ENCODE assay signal across 8 cellular contexts in the genomic region with DNA sequence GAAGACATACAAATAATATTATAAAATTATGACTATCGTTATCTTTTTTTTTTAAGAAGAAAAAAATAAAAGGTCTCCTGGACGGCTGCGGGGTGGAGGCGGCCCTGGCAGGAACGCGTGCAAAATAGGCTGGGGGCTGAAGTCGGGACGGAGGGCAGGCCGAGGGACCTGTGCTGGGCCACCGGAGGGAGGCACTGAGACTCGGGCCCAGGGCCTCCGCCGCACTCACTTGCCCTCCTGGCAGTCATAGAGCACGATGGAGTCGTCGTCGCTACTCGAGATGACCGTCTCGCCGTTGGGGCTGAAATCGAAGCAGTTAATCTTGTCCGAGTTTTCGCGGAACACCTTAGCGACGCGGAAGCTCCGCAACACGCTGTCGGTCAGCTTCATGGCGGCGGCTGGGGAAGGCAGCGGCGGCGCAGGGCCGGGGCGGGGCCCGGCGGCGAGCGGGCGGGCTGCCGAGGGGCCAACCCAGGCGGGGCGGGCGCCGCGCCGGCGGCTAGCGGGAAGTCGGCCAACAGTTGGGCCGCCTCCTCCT. TPM values are rescaled to one million over a fixed set of nuclear protein-coding genes. Genes with fewer than 3 reads are reported as not detected.
DNase-seq lines count a peak whose midpoint lies in the region; ATAC-seq, FAIRE-seq and TF ChIP-seq lines count a peak whose summit lies in the region.

No MANE protein-coding gene starts in this region.

- intact Hi-C loops in CD4-positive, alpha-beta memory T cell (cut with micrococcal nuclease), result loop anchor here (1.0 to 5.0 kb wide), 6 partner anchors 10 to 59 kb away; a partner anchor contains a TSS
- intact Hi-C loops in left colon (cut with DNase I, micrococcal nuclease), result no loop called here

- in situ Hi-C loops in SK-MEL-5 (cut with HindIII; ENCODE audit: low pct_unique_long_range_greater_than_20kb, low sequenced_read_pairs), result no loop called here

- TF ChIP-seq CTCF in bronchial epithelial cell (IDR thresholded peaks at IDR 0.05; ENCODE audit: insufficient read depth, low read length, severe bottlenecking), result peak; percentile 53

- peaks cover 32 to 42% of the 10 kb centered on the region in 2 donors for H3K36me3 Mint-ChIP-seq in CD4-positive, alpha-beta memory T cell

- H3K27me3 Mint-ChIP-seq in CD4-positive, alpha-beta memory T cell, result peaks cover 0 to 3% of the 10 kb centered on the region in 2 donors

- no peaks in the 10 kb centered on the region for H3K36me3 ChIP-seq in CD4-positive, alpha-beta memory T cell (ENCODE audit: insufficient read depth, low read length)
- H3K36me3 ChIP-seq in bronchial epithelial cell (ENCODE audit: control insufficient read depth, insufficient read depth, low read length), result no peaks in the 10 kb centered on the region

- no peaks in the 10 kb centered on the region for H3K9me3 ChIP-seq in CD4-positive, alpha-beta memory T cell (ENCODE audit: control insufficient read depth in 1 of 2, low read length in 2 of 2)

- H3K4me3 Mint-ChIP-seq in CD4-positive, alpha-beta memory T cell, result peak overlapping the region; percentile 92 to 99 (median 98)

- ATAC-seq in GM19324 (IDR thresholded peaks at IDR 0.05; ENCODE audit: low FRiP score, unreplicated experiment), result peak; percentile 81
- peak; percentile 48 for ATAC-seq in HG03342 (IDR thresholded peaks at IDR 0.05; ENCODE audit: unreplicated experiment)
- ATAC-seq in left colon, result peak; percentile 75

- peak overlapping the region; percentile 96 to 100 (median 100) for H3K27ac Mint-ChIP-seq in CD4-positive, alpha-beta memory T cell

- H3K9me3 Mint-ChIP-seq in CD4-positive, alpha-beta memory T cell, result peaks cover 0 to 3% (median 0%) of the 10 kb centered on the region in 8 donors

- peak overlapping the region; percentile 87 for H3K27ac ChIP-seq in CD4-positive, alpha-beta memory T cell (ENCODE audit: low read depth, low read length)

- CTCF ChIA-PET in CD4-positive, alpha-beta memory T cell (lab: Charles Lee; ENCODE audit: partially characterized antibody), result interaction anchor here (1.0 to 32.2 kb wide), 10 partner anchors 10 to 61 kb away, joined by 3 to 684 read pairs (median 13); a partner anchor contains a TSS

- peaks cover 37 to 87% (median 55%) of the 10 kb centered on the region in 4 donors for H3K4me1 Mint-ChIP-seq in CD4-positive, alpha-beta memory T cell

- H3K4me1 ChIP-seq in CD4-positive, alpha-beta memory T cell (ENCODE audit: insufficient read depth, low read length), result peaks cover 76% of the 10 kb centered on the region

- no peaks in the 10 kb centered on the region for H3K27me3 ChIP-seq in CD4-positive, alpha-beta memory T cell (ENCODE audit: insufficient read depth, low read length)
- no peaks in the 10 kb centered on the region for H3K27me3 ChIP-seq in bronchial epithelial cell (ENCODE audit: control insufficient read depth, insufficient read depth, low read length)

- H3K4me3 ChIP-seq in CD4-positive, alpha-beta memory T cell (ENCODE audit: low read length in 2 of 2), result peak overlapping the region; percentile 58 to 71
- peak overlapping the region; percentile 73 for H3K4me3 ChIP-seq in bronchial epithelial cell (ENCODE audit: low read depth, low read length)

- DNase-seq in CD4-positive, alpha-beta memory T cell, result peak in 2 of 5 donors; percentile 71 to 80
- DNase-seq in SK-MEL-5 (ENCODE audit: low read depth, low spot score), result peak; percentile 53
- peak; percentile 42 for DNase-seq in bronchial epithelial cell (ENCODE audit: low read depth)
- DNase-seq in left colon, result peak; percentile 64 to 68
- peak; percentile 47 to 54 for DNase-seq in stimulated activated CD4-positive, alpha-beta T cell treated with anti-CD3 and anti-CD28 coated beads, Interleukin-4, amount 100 ng/mL, for 48 hours (ENCODE audit: low read depth in 2 of 2)
- DNase-seq in DMS153 treated with DMSO at 0.1 percent for 48 hours (lab: John Stamatoyannopoulos, UW; ENCODE audit: unreplicated experiment), result no peak

- POLR2A ChIA-PET in CD4-positive, alpha-beta memory T cell (lab: Charles Lee; ENCODE audit: partially characterized antibody), result interaction anchor here (0.6 to 37.2 kb wide), 19 partner anchors 7 to 428 kb away, joined by 3 to 1950 read pairs (median 5); a partner anchor contains a TSS

- no peak for FAIRE-seq in bronchial epithelial cell (lab: Jason Lieb, UNC)

RNA-seq across cellular contexts. Expression of a gene that starts 0.4 kb away (rescaled TPM):
- 100 to 1,000 TPM; 149 to 150 TPM for total RNA-seq in CD4-positive, alpha-beta memory T cell
- 100 to 1,000 TPM in 1 of 2 donors, 10 to 100 TPM in 1; 62.3 to 143 TPM for polyA plus RNA-seq in CD4-positive, alpha-beta memory T cell
- 42.4 and 44.2 TPM in 2 replicates for total RNA-seq in SK-MEL-5 (2014; rRNA removed; shearing (Covaris generic))
- polyA plus RNA-seq in SK-MEL-5 (2015; cell fraction: cytosol; rRNA removed), result 62.0 and 82.6 TPM in 2 replicates
- 21.0 and 21.3 TPM in 2 replicates for polyA plus RNA-seq in SK-MEL-5 (2015; cell fraction: nucleus; rRNA removed)
- total RNA-seq in bronchial epithelial cell, result 61.3 and 67.7 TPM in 2 replicates
- total RNA-seq in left colon, result 10 to 100 TPM; 57.1 to 60.9 TPM

RNA-seq across cellular contexts. Expression of a gene that starts 9.6 kb away (rescaled TPM):
- total RNA-seq in CD4-positive, alpha-beta memory T cell, result 10 to 100 TPM; 29.4 to 35.1 TPM
- polyA plus RNA-seq in CD4-positive, alpha-beta memory T cell, result 1 to 10 TPM; 4.9 to 9.7 TPM
- 7.7 and 8.7 TPM in 2 replicates for total RNA-seq in SK-MEL-5 (2014; rRNA removed; shearing (Covaris generic))
- polyA plus RNA-seq in SK-MEL-5 (2015; cell fraction: cytosol; rRNA removed), result 11.5 and 15.9 TPM in 2 replicates
- 168 and 171 TPM in 2 replicates for polyA plus RNA-seq in SK-MEL-5 (2015; cell fraction: nucleus; rRNA removed)
- total RNA-seq in bronchial epithelial cell (9.2 and 10.8 TPM in 2 replicates), left colon (10 to 100 TPM; 51.6 to 57.0 TPM)

RNA-seq across cellular contexts. Expression of a gene that starts 32.5 kb away (rescaled TPM):
- 10 to 100 TPM; 70.2 to 81.1 TPM for total RNA-seq in CD4-positive, alpha-beta memory T cell
- polyA plus RNA-seq in CD4-positive, alpha-beta memory T cell, result 10 to 100 TPM; 52.0 to 85.3 TPM
- total RNA-seq in SK-MEL-5 (2014; rRNA removed; shearing (Covaris generic)), result 2.9 and 3.2 TPM in 2 replicates
- polyA plus RNA-seq in SK-MEL-5 (2015; cell fraction: cytosol; rRNA removed), result 4.8 and 6.1 TPM in 2 replicates
- polyA plus RNA-seq in SK-MEL-5 (2015; cell fraction: nucleus; rRNA removed), result 39.5 TPM in 2 replicates
- total RNA-seq in bronchial epithelial cell (2.0 and 2.6 TPM in 2 replicates), left colon (1 to 10 TPM; 2.9 to 9.3 TPM)

RNA-seq across cellular contexts. Expression of a gene that starts 38.1 kb away (rescaled TPM):
- total RNA-seq in CD4-positive, alpha-beta memory T cell, result 10 to 100 TPM; 45.1 to 49.8 TPM
- 1 to 10 TPM in 1 of 2 donors, under 1 TPM in 1; 0.02 to 1.2 TPM for polyA plus RNA-seq in CD4-positive, alpha-beta memory T cell
- 0.74 and 1.6 TPM in 2 replicates for total RNA-seq in SK-MEL-5 (2014; rRNA removed; shearing (Covaris generic))
- 0.49 and 1.2 TPM in 2 replicates for polyA plus RNA-seq in SK-MEL-5 (2015; cell fraction: cytosol; rRNA removed)
- 11.6 and 17.5 TPM in 2 replicates for polyA plus RNA-seq in SK-MEL-5 (2015; cell fraction: nucleus; rRNA removed)
- total RNA-seq in bronchial epithelial cell, result 0.79 and 1.2 TPM in 2 replicates
- 10 to 100 TPM; 12.8 to 14.1 TPM for total RNA-seq in left colon

RNA-seq across cellular contexts. Expression of a gene that starts 39.1 kb away (rescaled TPM):
- 10 to 100 TPM; 69.3 to 76.1 TPM for total RNA-seq in CD4-positive, alpha-beta memory T cell
- 100 to 1,000 TPM; 122 to 124 TPM for polyA plus RNA-seq in CD4-positive, alpha-beta memory T cell
- 59.7 and 66.9 TPM in 2 replicates for total RNA-seq in SK-MEL-5 (2014; rRNA removed; shearing (Covaris generic))
- 127 and 137 TPM in 2 replicates for polyA plus RNA-seq in SK-MEL-5 (2015; cell fraction: cytosol; rRNA removed)
- polyA plus RNA-seq in SK-MEL-5 (2015; cell fraction: nucleus; rRNA removed), result 35.3 and 40.6 TPM in 2 replicates
- 47.6 and 57.7 TPM in 2 replicates for total RNA-seq in bronchial epithelial cell
- 10 to 100 TPM; 37.8 to 53.9 TPM for total RNA-seq in left colon

Comparison
In these comparisons a context has a peak if more than half of its experiments do, and no peak if none do; other contexts are left out.
1. RNA of a gene that starts 32.5 kb away (total RNA-seq): 70.2 to 81.1 TPM in CD4-positive, alpha-beta memory T cell; 2.9 to 9.3 TPM in left colon, 2.9 to 3.2 TPM in SK-MEL-5 and 2.0 to 2.6 TPM in bronchial epithelial cell; every median in the first group is over 4 times any median in the second.
2. Peak in every context shown above with its lines, with median percentiles within 50 percentile points of each other: ATAC-seq.